Comparison of ENCODE assay signal across 8 cellular contexts in genomic region chr19:17305517-17306284, GRCh38. TPM values are rescaled to one million over a fixed set of nuclear protein-coding genes. Genes with fewer than 3 reads are reported as not detected.
DNase-seq lines count a peak whose midpoint lies in the region; ATAC-seq, FAIRE-seq and TF ChIP-seq lines count a peak whose summit lies in the region.

TSS of gene MRPL34 (plus strand) at chr19:17305872. CDS start at chr19:17305893, 21 bp downstream.

- no TSS peak for BruUV-seq in endothelial cell of umbilical vein (replicated peaks; lab: Mats Ljungman, UMichigan)

- ATAC-seq in GM21447 (IDR thresholded peaks at IDR 0.05; ENCODE audit: unreplicated experiment): peak; percentile 57

- H3K4me1 ChIP-seq in OCI-LY3 (ENCODE audit: low read length): peaks cover 31% of the 10 kb centered on the region
- peaks cover 17% of the 10 kb centered on the region for H3K4me1 ChIP-seq in endothelial cell of umbilical vein (ENCODE audit: control insufficient read depth, extremely low read depth, insufficient read depth, low read length)

- peak within 1 kb of the TSS; percentile 73 for H3K9ac ChIP-seq in OCI-LY3 (ENCODE audit: low read length)
- H3K9ac ChIP-seq in endothelial cell of umbilical vein (replicated peaks; ENCODE audit: extremely low read depth, insufficient read depth, low read length): peak within 1 kb of the TSS; percentile 67

- intact Hi-C loops in endothelial cell of umbilical vein (cut with micrococcal nuclease): loop anchor here (1.0 kb wide), 1 partner anchor 13 kb away; no protein-coding TSS in a partner anchor

- TF ChIP-seq CTCF in D721Med (IDR thresholded peaks at IDR 0.05; ENCODE audit: insufficient read depth, missing control alignments) (peak; percentile 59), OCI-LY3 (IDR thresholded peaks at IDR 0.05; ENCODE audit: low read depth, low read length) (peak; percentile 79), endothelial cell of umbilical vein (IDR thresholded peaks at IDR 0.05; ENCODE audit: extremely low read depth in 1 of 2, insufficient read depth in 1 of 2, low read depth in 1 of 2, low read length in 2 of 2) (peak; percentile 78 to 87)

- TF ChIP-seq POLR2A in endothelial cell of umbilical vein (IDR thresholded peaks at IDR 0.05; ENCODE audit: low read depth, low read length): peak; percentile 86

- H3K9me1 ChIP-seq in endothelial cell of umbilical vein (replicated peaks; ENCODE audit: control insufficient read depth, extremely low read depth, insufficient read depth, low read length): no peaks in the 10 kb centered on the region

- peak within 1 kb of the TSS; percentile 77 for H3K4me2 ChIP-seq in OCI-LY3 (ENCODE audit: low read length)
- H3K4me2 ChIP-seq in endothelial cell of umbilical vein (ENCODE audit: insufficient read depth, low read length): peak within 1 kb of the TSS; percentile 81

- CTCF ChIA-PET in endothelial cell of umbilical vein (lab: Charles Lee): interaction anchor here (0.6 to 3.3 kb wide), 15 partner anchors 9 to 114 kb away, joined by 3 to 70 read pairs (median 4); partner anchors contain the start of genes ANO8 and USE1

- H3K27me3 ChIP-seq in OCI-LY3 (ENCODE audit: low read depth, low read length) (no peaks in the 10 kb centered on the region), endothelial cell of umbilical vein (ENCODE audit: control insufficient read depth in 2 of 2, insufficient read depth in 2 of 2, low read length in 2 of 2) (no peaks in the 10 kb centered on the region)

- H3K27ac ChIP-seq in OCI-LY3 (ENCODE audit: low read length) (peak within 1 kb of the TSS; percentile 75), endothelial cell of umbilical vein (ENCODE audit: insufficient read depth, low read depth, low read length) (peak within 1 kb of the TSS; percentile 47)

- DNase-seq in D721Med (ENCODE audit: insufficient read length, low spot score) (peak; percentile 77), HuH-7 (ENCODE audit: low spot score) (peak; percentile 85), activated T-cell treated with anti-CD3 and anti-CD28 coated beads for 1 hour (ENCODE audit: low read depth) (peak; percentile 87), endothelial cell of umbilical vein (ENCODE audit: low read depth, low spot score) (peak; percentile 99), middle frontal gyrus (ENCODE audit: extremely low spot score, low spot score) (peak; percentile 94)
- peak; percentile 79 to 91 for DNase-seq in stimulated activated CD8-positive, alpha-beta memory T cell treated with anti-CD3 and anti-CD28 coated beads, Interleukin-4, amount 100 ng/mL, for 1 hour (ENCODE audit: low read depth in 2 of 2, low spot score in 1 of 2)

- H2AFZ ChIP-seq in OCI-LY3 (ENCODE audit: low read depth, low read length) (peak within 1 kb of the TSS; percentile 60; the same call in 1 of the 2 replicates), endothelial cell of umbilical vein (ENCODE audit: low read depth, low read length) (peak within 1 kb of the TSS; percentile 88)

- FAIRE-seq in D721Med (lab: Jason Lieb, UNC) (no peak), endothelial cell of umbilical vein (lab: Jason Lieb, UNC) (peak; percentile 98)

- H3K36me3 ChIP-seq in OCI-LY3 (replicated peaks; ENCODE audit: low read depth, low read length) (no peaks in the 10 kb centered on the region), endothelial cell of umbilical vein (ENCODE audit: control insufficient read depth in 2 of 2, extremely low read depth in 1 of 2, insufficient read depth in 2 of 2, low read length in 2 of 2) (no peaks in the 10 kb centered on the region)

- POLR2A ChIA-PET in endothelial cell of umbilical vein (lab: Charles Lee): interaction anchor here (0.5 to 1.1 kb wide), 4 partner anchors 13 to 128 kb away, joined by 3 to 8 read pairs (median 4); no protein-coding TSS in a partner anchor

- peaks cover 30% of the 10 kb centered on the region for H3K79me2 ChIP-seq in OCI-LY3 (ENCODE audit: low read length)
- H3K79me2 ChIP-seq in endothelial cell of umbilical vein (ENCODE audit: control insufficient read depth, insufficient read depth, low read length): peaks cover 13% of the 10 kb centered on the region

- H4K20me1 ChIP-seq in OCI-LY3 (ENCODE audit: insufficient read depth, low read length): 0 out of 2 replicates have a peak, but pooled peaks cover 5% of the 10 kb centered on the region
- no peaks in the 10 kb centered on the region for H4K20me1 ChIP-seq in endothelial cell of umbilical vein (replicated peaks; ENCODE audit: control insufficient read depth, extremely low read depth, insufficient read depth, low read length)

- peak within 1 kb of the TSS; percentile 83 for H3K4me3 ChIP-seq in OCI-LY3 (ENCODE audit: low read length)
- peak within 1 kb of the TSS; percentile 44 to 72 (median 59) for H3K4me3 ChIP-seq in endothelial cell of umbilical vein (replicated peaks in 1 of 3; ENCODE audit: insufficient read depth in 1 of 3, low read depth in 1 of 3, low read length in 3 of 3)

- dilution Hi-C loops in endothelial cell of umbilical vein (cut with MboI; ENCODE audit: extremely low pct_ligation_motif_present, low sequenced_read_pairs): no loop called here

- H3K9me3 ChIP-seq in OCI-LY3 (ENCODE audit: insufficient read depth, low read length) (no peaks in the 10 kb centered on the region), endothelial cell of umbilical vein (replicated peaks; ENCODE audit: control insufficient read depth, insufficient read depth, low read length) (no peaks in the 10 kb centered on the region)

TF ChIP-seq in endothelial cell of umbilical vein, 7 proteins besides CTCF, POLR2A, EP300 and RAD21:
- TF ChIP-seq MYC (IDR thresholded peaks at IDR 0.05; ENCODE audit: low read depth, low read length) (peak; percentile 24), POLR2AphosphoS5 (IDR thresholded peaks at IDR 0.05; ENCODE audit: insufficient read depth, low read depth, low read length) (peak; percentile 91), JUN (IDR thresholded peaks at IDR 0.05; ENCODE audit: borderline replicate concordance, insufficient read depth, insufficient read length, low read depth) (no peak), GATA2 (IDR thresholded peaks at IDR 0.05; ENCODE audit: insufficient read depth, insufficient read length, low read depth, low read length) (no peak), EZH2 (IDR thresholded peaks at IDR 0.05; ENCODE audit: borderline replicate concordance, low read depth, low read length, severe bottlenecking) (no peak), FOS (IDR thresholded peaks at IDR 0.05; ENCODE audit: borderline replicate concordance, insufficient read depth, low read length) (peak; percentile 57)
- TF ChIP-seq, protein P1, sequence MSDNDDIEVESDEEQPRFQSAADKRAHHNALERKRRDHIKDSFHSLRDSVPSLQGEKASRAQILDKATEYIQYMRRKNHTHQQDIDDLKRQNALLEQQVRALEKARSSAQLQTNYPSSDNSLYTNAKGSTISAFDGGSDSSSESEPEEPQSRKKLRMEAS (IDR thresholded peaks at IDR 0.05; ENCODE audit: insufficient read depth, insufficient read length): peak; percentile 35

RNA-seq across cellular contexts. Expression of gene MRPL34, which starts in this region (rescaled TPM):
- 55.7 and 61.6 TPM in 2 replicates for total RNA-seq in endothelial cell of umbilical vein
- 45.5 and 50.1 TPM in 2 replicates for polyA plus RNA-seq in endothelial cell of umbilical vein
- polyA plus RNA-seq in endothelial cell of umbilical vein (2011; cell fraction: cytosol; rRNA removed): 33.3 and 35.2 TPM in 2 replicates
- 16.4 and 17.3 TPM in 2 replicates for polyA plus RNA-seq in endothelial cell of umbilical vein (2011; cell fraction: nucleus; rRNA removed)
- polyA plus RNA-seq in endothelial cell of umbilical vein (2012): 50.1 and 66.2 TPM in 2 replicates
- polyA minus RNA-seq in endothelial cell of umbilical vein: 16.6 and 19.2 TPM in 2 replicates
- 71.4 TPM for polyA minus RNA-seq in endothelial cell of umbilical vein (2011; cell fraction: cytosol; rRNA and poly(A)+ RNA removed)
- 4.9 and 5.1 TPM in 2 replicates for polyA minus RNA-seq in endothelial cell of umbilical vein (2011; cell fraction: nucleus; rRNA and poly(A)+ RNA removed)

Comparison
In these comparisons a context has a peak if more than half of its experiments do, and no peak if none do; other contexts are left out.
1. Peak in every context shown above with its lines: DNase-seq, ATAC-seq, H3K4me3 ChIP-seq and H3K27ac ChIP-seq.